In the genomic region with DNA sequence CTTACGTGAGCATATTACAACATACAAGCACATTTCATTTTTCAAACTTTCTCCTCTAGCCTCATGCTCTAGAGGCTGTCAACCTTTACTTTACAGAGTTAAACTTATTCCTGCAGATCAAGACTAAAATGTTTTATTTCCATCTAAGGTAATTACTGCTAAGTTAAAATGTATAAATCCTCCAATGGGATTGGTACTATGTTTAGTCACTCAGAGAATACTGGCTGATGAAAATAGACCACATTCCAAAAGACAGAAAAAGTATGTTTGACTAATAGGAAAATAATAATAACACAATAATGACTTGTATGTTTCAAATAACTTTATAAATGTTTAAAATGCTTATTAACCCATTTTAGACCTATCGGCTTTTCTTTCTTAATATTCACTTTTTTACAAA, we compare ENCODE assay signal across 1 cellular context.
TF ChIP-seq lines count a peak whose summit lies in the region.

No MANE protein-coding gene starts in this region.

TF ChIP-seq in A549, 52 proteins besides CTCF, POLR2A, EP300 and RAD21 (continued from another document):
- TF ChIP-seq CBX2 (IDR thresholded peaks at IDR 0.05; ENCODE audit: borderline replicate concordance, low read depth) (no peak), NR3C1 (IDR thresholded peaks at IDR 0.05) (no peak), TFCP2L1 (CRISPR knock-in tag; IDR thresholded peaks at IDR 0.05) (no peak), SMC3 (IDR thresholded peaks at IDR 0.05) (no peak)
- TF ChIP-seq, protein P1, sequence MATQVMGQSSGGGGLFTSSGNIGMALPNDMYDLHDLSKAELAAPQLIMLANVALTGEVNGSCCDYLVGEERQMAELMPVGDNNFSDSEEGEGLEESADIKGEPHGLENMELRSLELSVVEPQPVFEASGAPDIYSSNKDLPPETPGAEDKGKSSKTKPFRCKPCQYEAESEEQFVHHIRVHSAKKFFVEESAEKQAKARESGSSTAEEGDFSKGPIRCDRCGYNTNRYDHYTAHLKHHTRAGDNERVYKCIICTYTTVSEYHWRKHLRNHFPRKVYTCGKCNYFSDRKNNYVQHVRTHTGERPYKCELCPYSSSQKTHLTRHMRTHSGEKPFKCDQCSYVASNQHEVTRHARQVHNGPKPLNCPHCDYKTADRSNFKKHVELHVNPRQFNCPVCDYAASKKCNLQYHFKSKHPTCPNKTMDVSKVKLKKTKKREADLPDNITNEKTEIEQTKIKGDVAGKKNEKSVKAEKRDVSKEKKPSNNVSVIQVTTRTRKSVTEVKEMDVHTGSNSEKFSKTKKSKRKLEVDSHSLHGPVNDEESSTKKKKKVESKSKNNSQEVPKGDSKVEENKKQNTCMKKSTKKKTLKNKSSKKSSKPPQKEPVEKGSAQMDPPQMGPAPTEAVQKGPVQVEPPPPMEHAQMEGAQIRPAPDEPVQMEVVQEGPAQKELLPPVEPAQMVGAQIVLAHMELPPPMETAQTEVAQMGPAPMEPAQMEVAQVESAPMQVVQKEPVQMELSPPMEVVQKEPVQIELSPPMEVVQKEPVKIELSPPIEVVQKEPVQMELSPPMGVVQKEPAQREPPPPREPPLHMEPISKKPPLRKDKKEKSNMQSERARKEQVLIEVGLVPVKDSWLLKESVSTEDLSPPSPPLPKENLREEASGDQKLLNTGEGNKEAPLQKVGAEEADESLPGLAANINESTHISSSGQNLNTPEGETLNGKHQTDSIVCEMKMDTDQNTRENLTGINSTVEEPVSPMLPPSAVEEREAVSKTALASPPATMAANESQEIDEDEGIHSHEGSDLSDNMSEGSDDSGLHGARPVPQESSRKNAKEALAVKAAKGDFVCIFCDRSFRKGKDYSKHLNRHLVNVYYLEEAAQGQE (IDR thresholded peaks at IDR 0.05) = no peak
